ENCODE assay signal across 15 cellular contexts in the genomic region with DNA sequence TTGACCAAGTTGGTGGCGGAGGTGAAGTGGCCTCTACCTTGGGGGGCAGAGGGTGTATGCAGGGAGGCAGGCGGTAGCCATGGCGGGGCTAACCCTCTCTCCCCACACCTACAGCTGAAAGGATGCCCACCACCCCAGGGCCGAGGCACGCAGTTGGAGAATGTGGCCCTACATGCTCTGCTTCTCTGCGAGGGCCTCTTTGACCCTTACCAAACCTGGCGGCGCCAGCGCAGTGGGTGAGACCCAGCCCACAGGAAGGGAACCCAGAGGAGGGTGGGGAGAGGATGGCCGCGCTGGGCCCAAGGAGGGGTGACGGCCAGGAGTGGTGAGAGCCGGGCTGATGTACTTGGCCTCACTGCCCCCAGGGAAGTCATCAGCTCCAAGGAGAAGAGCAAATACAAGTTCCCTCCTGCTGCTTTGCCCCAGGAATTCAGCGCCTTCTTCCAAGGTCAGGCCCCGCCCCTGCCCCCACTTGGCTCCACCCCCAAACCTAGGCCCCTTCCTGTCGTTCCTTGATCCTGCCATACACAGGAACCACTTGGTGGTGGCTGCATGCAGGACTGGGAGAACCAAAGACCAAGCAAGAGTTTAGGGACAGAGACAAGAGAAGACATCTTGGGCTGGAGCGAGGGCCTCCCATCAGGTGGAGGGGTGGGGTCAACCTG. TPM values are rescaled to one million over a fixed set of nuclear protein-coding genes. Genes with fewer than 3 reads are reported as not detected.
DNase-seq lines count a peak whose midpoint lies in the region; ATAC-seq and TF ChIP-seq lines count a peak whose summit lies in the region.
"Had no signal": no experiment of that assay in that cellular context is flagged by ENCODE, and none has a peak within 500 bp of the region (broad histone marks: within the 10 kb centered on the region; RNA-seq: fewer than 3 reads in every experiment).

No MANE protein-coding gene starts in this region.

- intact Hi-C loops in CD4-positive, alpha-beta memory T cell (cut with micrococcal nuclease): loop anchor here (5.0 kb wide), 1 partner anchor 297 kb away; a partner anchor contains a TSS
- intact Hi-C loops in activated T-helper 2 cell treated with anti-CD3 and anti-CD28 coated beads, Interferon-gamma antibody, Interleukin-2, Interleukin-4, amounts not matched to agents 10 μg/mL and 5 μg/mL and 100 μg/mL, durations not matched to agents 14 hours and 24 hours and 36 hours (cut with micrococcal nuclease): loop anchor here (2.0 to 5.0 kb wide), 2 partner anchors 40 to 57 kb away; no protein-coding TSS in a partner anchor
- intact Hi-C loops in natural killer cell (cut with micrococcal nuclease): no loop called here

- H3K36me3 ChIP-seq in CD4-positive, alpha-beta memory T cell (ENCODE audit: insufficient read depth, low read length): peaks cover 37% of the 10 kb centered on the region
- H3K36me3 ChIP-seq: prostate gland had no signal

- H2BK12ac ChIP-seq in H9 (ENCODE audit: insufficient read length, low read depth, low read length): no peak overlapping the region

- H3K4me1 Mint-ChIP-seq in CD4-positive, alpha-beta memory T cell: peaks cover 50 to 80% (median 68%) of the 10 kb centered on the region in 4 donors
- H3K4me1 Mint-ChIP-seq in H9 (peaks cover 32 to 38% of the 10 kb centered on the region in 2 experiments), natural killer cell (peaks cover 42 to 80% of the 10 kb centered on the region in 2 donors)
- peaks cover 52% of the 10 kb centered on the region for H3K4me1 Mint-ChIP-seq in activated T-helper 2 cell treated with anti-CD3 and anti-CD28 coated beads, Interferon-gamma antibody, Interleukin-2, Interleukin-4, amounts not matched to agents 10 μg/mL and 5 μg/mL and 100 μg/mL, durations not matched to agents 14 hours and 24 hours and 36 hours (ENCODE audit: low read depth)

- H3K56ac ChIP-seq in H9 (ENCODE audit: insufficient read length, low read depth, low read length): no peak overlapping the region

- peak overlapping the region; percentile 53 to 96 (median 88) for H3K27ac Mint-ChIP-seq in CD4-positive, alpha-beta memory T cell
- H3K27ac Mint-ChIP-seq in H9 (peak overlapping the region in 2 of 3 experiments; percentile 51 to 82; a peak in 3 of 7 replicates), natural killer cell (peak overlapping the region; percentile 84 to 88)
- peak overlapping the region; percentile 94 for H3K27ac Mint-ChIP-seq in activated T-helper 2 cell treated with anti-CD3 and anti-CD28 coated beads, Interferon-gamma antibody, Interleukin-2, Interleukin-4, amounts not matched to agents 10 μg/mL and 5 μg/mL and 100 μg/mL, durations not matched to agents 14 hours and 24 hours and 36 hours

- H3K27me3 Mint-ChIP-seq in CD4-positive, alpha-beta memory T cell: no peaks in the 10 kb centered on the region
- H3K27me3 Mint-ChIP-seq in H9 (ENCODE audit: low read depth): no peaks in the 10 kb centered on the region
- H3K27me3 Mint-ChIP-seq in activated T-helper 2 cell treated with anti-CD3 and anti-CD28 coated beads, Interferon-gamma antibody, Interleukin-2, Interleukin-4, amounts not matched to agents 10 μg/mL and 5 μg/mL and 100 μg/mL, durations not matched to agents 14 hours and 24 hours and 36 hours (ENCODE audit: low read depth): no peaks in the 10 kb centered on the region
- H3K27me3 Mint-ChIP-seq in natural killer cell (ENCODE audit: low read depth in 2 of 2): no peaks in the 10 kb centered on the region

- H3K4me1 ChIP-seq in CD4-positive, alpha-beta memory T cell (ENCODE audit: insufficient read depth, low read length): peaks cover 72% of the 10 kb centered on the region
- peaks cover 4% of the 10 kb centered on the region; the same call in 1 of the 2 replicates for H3K4me1 ChIP-seq in H9 (ENCODE audit: insufficient read depth, low read length)
- H3K4me1 ChIP-seq: ascending aorta, prostate gland had no signal

- POLR2A ChIA-PET in CD4-positive, alpha-beta memory T cell (lab: Charles Lee; ENCODE audit: partially characterized antibody): interaction anchor here (2.9 to 11.1 kb wide), 2 partner anchors 8 to 14 kb away, joined by 19 to 222 read pairs; a partner anchor contains a TSS

- H3K9me3 Mint-ChIP-seq in CD4-positive, alpha-beta memory T cell: no peaks in the 10 kb centered on the region
- H3K9me3 Mint-ChIP-seq in H9 (no peaks in the 10 kb centered on the region), natural killer cell (no peaks in the 10 kb centered on the region)
- no peaks in the 10 kb centered on the region for H3K9me3 Mint-ChIP-seq in activated T-helper 2 cell treated with anti-CD3 and anti-CD28 coated beads, Interferon-gamma antibody, Interleukin-2, Interleukin-4, amounts not matched to agents 10 μg/mL and 5 μg/mL and 100 μg/mL, durations not matched to agents 14 hours and 24 hours and 36 hours

- no peak overlapping the region for H2AK5ac ChIP-seq in H9 (ENCODE audit: insufficient read length, low read length)

- H4K91ac ChIP-seq in H9 (ENCODE audit: insufficient read length, low read depth, low read length): no peak overlapping the region

- TF ChIP-seq CTCF in H9 (conservative IDR thresholded peaks at IDR 0.05): no peak
- TF ChIP-seq CTCF in natural killer cell (IDR thresholded peaks at IDR 0.05): no peak

- no peak overlapping the region for H3K18ac ChIP-seq in H9 (ENCODE audit: insufficient read length, low read depth, low read length)

- no peak overlapping the region for H2BK15ac ChIP-seq in H9 (ENCODE audit: low read depth, low read length)

- peak overlapping the region; percentile 43 to 91 (median 73) for H3K4me3 Mint-ChIP-seq in CD4-positive, alpha-beta memory T cell
- no peak overlapping the region for H3K4me3 Mint-ChIP-seq in H9
- peak overlapping the region; percentile 77 for H3K4me3 Mint-ChIP-seq in activated T-helper 2 cell treated with anti-CD3 and anti-CD28 coated beads, Interferon-gamma antibody, Interleukin-2, Interleukin-4, amounts not matched to agents 10 μg/mL and 5 μg/mL and 100 μg/mL, durations not matched to agents 14 hours and 24 hours and 36 hours (ENCODE audit: low read depth)
- H3K4me3 Mint-ChIP-seq in natural killer cell: peak overlapping the region; percentile 62

- no peaks in the 10 kb centered on the region for H3K79me1 ChIP-seq in H9 (ENCODE audit: insufficient read depth, low read depth, low read length, poor library complexity, severe bottlenecking)

- no peak overlapping the region for H4K5ac ChIP-seq in H9 (ENCODE audit: insufficient read length, low read depth, low read length)

- no peak overlapping the region for H3K4me3 ChIP-seq in CD4-positive, alpha-beta memory T cell (ENCODE audit: low read length in 2 of 2)
- H3K4me3 ChIP-seq: ascending aorta, coronary artery, prostate gland, thoracic aorta had no signal

- H3K14ac ChIP-seq in H9 (ENCODE audit: insufficient read depth, low read length): no peak overlapping the region

- H3K9me3 ChIP-seq in CD4-positive, alpha-beta memory T cell (ENCODE audit: control insufficient read depth in 1 of 2, low read length in 2 of 2): no peaks in the 10 kb centered on the region
- H3K9me3 ChIP-seq in H9 (ENCODE audit: control insufficient read depth, low read depth, low read length): no peaks in the 10 kb centered on the region
- H3K9me3 ChIP-seq: ascending aorta, heart right ventricle, prostate gland, thoracic aorta had no signal

- no peak overlapping the region for H3K27ac ChIP-seq in CD4-positive, alpha-beta memory T cell (ENCODE audit: low read depth, low read length)
- H3K27ac ChIP-seq in H9 (ENCODE audit: insufficient read length, low read depth, low read length): no peak overlapping the region
- H3K27ac ChIP-seq: ascending aorta, prostate gland, thoracic aorta had no signal

- no peak overlapping the region for H2BK20ac ChIP-seq in H9 (ENCODE audit: low read depth, low read length, poor library complexity, severe bottlenecking)

- peaks cover 5 to 47% of the 10 kb centered on the region in 2 donors for H3K36me3 Mint-ChIP-seq in CD4-positive, alpha-beta memory T cell
- H3K36me3 Mint-ChIP-seq in H9 (ENCODE audit: insufficient read depth in 1 of 3, low read depth in 3 of 3): peaks cover 12 to 25% (median 15%) of the 10 kb centered on the region in 3 experiments
- H3K36me3 Mint-ChIP-seq in activated T-helper 2 cell treated with anti-CD3 and anti-CD28 coated beads, Interferon-gamma antibody, Interleukin-2, Interleukin-4, amounts not matched to agents 10 μg/mL and 5 μg/mL and 100 μg/mL, durations not matched to agents 14 hours and 24 hours and 36 hours (ENCODE audit: low read depth): peaks cover 44% of the 10 kb centered on the region
- no peaks in the 10 kb centered on the region for H3K36me3 Mint-ChIP-seq in natural killer cell

- no peaks in the 10 kb centered on the region for H3K27me3 ChIP-seq in CD4-positive, alpha-beta memory T cell (ENCODE audit: insufficient read depth, low read length)
- no peaks in the 10 kb centered on the region for H3K27me3 ChIP-seq in H9 (ENCODE audit: insufficient read depth, low read length)
- H3K27me3 ChIP-seq: ascending aorta, heart right ventricle had no signal

- H3K79me2 ChIP-seq in H9 (ENCODE audit: insufficient read depth, low read length): no peaks in the 10 kb centered on the region

- no peak overlapping the region for H2AFZ ChIP-seq in H9 (ENCODE audit: low read length)

- ATAC-seq in natural killer cell (no peak), GM18519 (IDR thresholded peaks at IDR 0.05; ENCODE audit: low FRiP score, unreplicated experiment) (no peak)
- ATAC-seq: heart right ventricle, Right ventricle myocardium inferior had no signal

- no peak overlapping the region for H4K8ac ChIP-seq in H9 (replicated peaks; ENCODE audit: insufficient read length, low read depth, low read length)

- H3T11ph ChIP-seq in H9 (ENCODE audit: low read length): no peak overlapping the region

- CTCF ChIA-PET in CD4-positive, alpha-beta memory T cell (lab: Charles Lee; ENCODE audit: partially characterized antibody): no interaction called here

- H3K23me2 ChIP-seq in H9 (ENCODE audit: insufficient read length, low read depth, low read length, poor library complexity, severe bottlenecking): no peaks in the 10 kb centered on the region

- no peak overlapping the region for H2BK5ac ChIP-seq in H9 (ENCODE audit: insufficient read length, low read length)

- no CpG with 5 or more reads among the region's 17 CpGs for WGBS in H9 (ENCODE audit: extremely low coverage, insufficient read length, low lambda C conversion rate)

- no peak overlapping the region for H3K9ac ChIP-seq in H9 (ENCODE audit: extremely low read depth, insufficient read length, low read length)

- H4K20me1 ChIP-seq in H9 (ENCODE audit: control insufficient read depth, insufficient read depth, insufficient read length): no peaks in the 10 kb centered on the region

- H2BK120ac ChIP-seq in H9 (ENCODE audit: low read depth, low read length, poor library complexity, severe bottlenecking): no peak overlapping the region

- no peak overlapping the region for H3K4ac ChIP-seq in H9 (ENCODE audit: low read depth, low read length)

- no peak overlapping the region for H3K23ac ChIP-seq in H9 (ENCODE audit: insufficient read length, low read depth, low read length)

- H3K4me2 ChIP-seq in H9 (ENCODE audit: insufficient read depth, insufficient read length, low read length): no peak overlapping the region

- DNase-seq in CD4-positive, alpha-beta memory T cell: no peak
- peak; percentile 57 for DNase-seq in H9
- DNase-seq in activated T-helper 2 cell treated with anti-CD3 and anti-CD28 coated beads, Interferon-gamma antibody, Interleukin-2, Interleukin-4, amounts not matched to agents 10 μg/mL and 5 μg/mL and 100 μg/mL, durations not matched to agents 14 hours and 24 hours and 36 hours (ENCODE audit: low spot score): no peak
- no peak for DNase-seq in natural killer cell
- DNase-seq in anterior cingulate cortex (lab: John Stamatoyannopoulos, UW): no peak
- DNase-seq in C1 segment of cervical spinal cord (lab: John Stamatoyannopoulos, UW): no peak
- DNase-seq: activated CD8-positive, alpha-beta memory T cell treated with anti-CD3 and anti-CD28 coated beads, Interleukin-2, amount 50 U/mL, for 4 hours; NCI-H2081 treated with DMSO at 0.1 percent for 48 hours had no signal

RNA-seq across cellular contexts. Expression of a gene that starts 9.8 kb away (rescaled TPM):
- total RNA-seq in CD4-positive, alpha-beta memory T cell: 100 to 1,000 TPM; 144 to 147 TPM
- 10 to 100 TPM in 1 of 2 donors, 1 to 10 TPM in 1; 4.5 to 16.0 TPM for polyA plus RNA-seq in CD4-positive, alpha-beta memory T cell
- total RNA-seq in H9 (2021): 50.4 and 52.1 TPM in 2 replicates
- 120 and 129 TPM in 2 replicates for total RNA-seq in activated T-helper 2 cell treated with anti-CD3 and anti-CD28 coated beads, Interferon-gamma antibody, Interleukin-2, Interleukin-4, amounts not matched to agents 10 μg/mL and 5 μg/mL and 100 μg/mL, durations not matched to agents 14 hours and 24 hours and 36 hours
- 100 to 1,000 TPM; 453 to 536 (median 532) TPM for total RNA-seq in natural killer cell

RNA-seq across cellular contexts. Expression of a gene that starts 12.7 kb away (rescaled TPM):
- 10 to 100 TPM; 59.3 to 59.4 TPM for total RNA-seq in CD4-positive, alpha-beta memory T cell
- polyA plus RNA-seq in CD4-positive, alpha-beta memory T cell: 100 to 1,000 TPM in 1 of 2 donors, 10 to 100 TPM in 1; 86.5 to 102 TPM
- total RNA-seq in H9 (2021): 49.1 and 54.0 TPM in 2 replicates
- 65.3 and 69.2 TPM in 2 replicates for total RNA-seq in activated T-helper 2 cell treated with anti-CD3 and anti-CD28 coated beads, Interferon-gamma antibody, Interleukin-2, Interleukin-4, amounts not matched to agents 10 μg/mL and 5 μg/mL and 100 μg/mL, durations not matched to agents 14 hours and 24 hours and 36 hours
- total RNA-seq in natural killer cell: 100 to 1,000 TPM; 104 to 114 (median 111) TPM

Comparison
In these comparisons a context has a peak if more than half of its experiments do, and no peak if none do; other contexts are left out.
1. H3K4me3 Mint-ChIP-seq: peak in CD4-positive, alpha-beta memory T cell (8 of 8), activated T-helper 2 cell treated with anti-CD3 and anti-CD28 coated beads, Interferon-gamma antibody, Interleukin-2, Interleukin-4, amounts not matched to agents 10 μg/mL and 5 μg/mL and 100 μg/mL, durations not matched to agents 14 hours and 24 hours and 36 hours (single experiment) and natural killer cell (single experiment); none in H9 (0 of 2).
2. Peak in every context shown above with its lines, with median percentiles within 50 percentile points of each other: H3K27ac Mint-ChIP-seq.